8 cellular contexts compared by ENCODE assay signal in genomic region chr6:42047790-42048405, GRCh38. TPM values are rescaled to one million over a fixed set of nuclear protein-coding genes. Genes with fewer than 3 reads are reported as not detected.
A peak's percentile ranks its signal among the peaks of the same experiment; 100 is the strongest.
DNase-seq lines count a peak whose midpoint lies in the region; ATAC-seq and TF ChIP-seq lines count a peak whose summit lies in the region.

No MANE protein-coding gene starts in this region.

- no peaks in the 10 kb centered on the region for H4K20me1 ChIP-seq in HCT116 (ENCODE audit: insufficient read depth)

- H3K27me3 ChIP-seq in HCT116 (ENCODE audit: insufficient read depth, low read length) = no peaks in the 10 kb centered on the region
- no peaks in the 10 kb centered on the region for H3K27me3 ChIP-seq in skeletal muscle satellite cell (ENCODE audit: control insufficient read depth, insufficient read depth, low read length)

- RAD21 ChIA-PET in HCT116 (lab: Charles Lee; ENCODE audit: low non-redundant PET in 1 of 2, low total read pairs in 2 of 2, uncharacterized antibody in 2 of 2, unreplicated experiment in 2 of 2) = no interaction called here

- no peak for TF ChIP-seq RAD21 in HCT116 (IDR thresholded peaks at IDR 0.05; ENCODE audit: low read depth)

- TF ChIP-seq CTCF in HCT116 (IDR thresholded peaks at IDR 0.05 in 2 of 3, conservative IDR thresholded peaks at IDR 0.05 in 1 of 3; ENCODE audit: borderline replicate concordance in 1 of 3, insufficient read depth in 1 of 3, low read depth in 2 of 3, low read length in 2 of 3) (no peak), foreskin fibroblast (IDR thresholded peaks at IDR 0.05; ENCODE audit: low read depth, low read length) (no peak)

- BruUV-seq in HCT116 (replicated peaks; lab: Mats Ljungman, UMichigan) = no TSS peak

- H3K27ac ChIP-seq in HCT116 (ENCODE audit: low read depth, low read length) = peak overlapping the region; percentile 78; the same call in 1 of the 2 replicates

- intact Hi-C loops in HCT116 (cut with micrococcal nuclease) = loop anchor here (5.0 kb wide), 1 partner anchor 126 kb away; the partner anchor contains the start of genes BYSL and MED20

- peaks cover 43 to 62% of the 10 kb centered on the region in 2 experiments for H3K4me1 ChIP-seq in HCT116 (ENCODE audit: control insufficient read depth in 1 of 2, insufficient read depth in 2 of 2, low read length in 2 of 2)
- H3K4me1 ChIP-seq in skeletal muscle satellite cell (ENCODE audit: control insufficient read depth, insufficient read depth, low read length) = peaks cover 46% of the 10 kb centered on the region

- CTCF ChIA-PET in HCT116 (lab: Charles Lee) = interaction anchor here (0.7 to 4.3 kb wide), 3 partner anchors 16 to 261 kb away, joined by 4 to 21 read pairs (median 11); partner anchors contain the start of genes BYSL, MED20 and TOMM6
- CTCF ChIA-PET in T-cell (lab: Charles Lee) = interaction anchor here (0.6 to 2.3 kb wide), 4 partner anchors 8 to 152 kb away, joined by 3 to 11 read pairs (median 4); partner anchors contain the start of genes BYSL (in 1 of the 2) and MED20 (in 1 of the 2)

- no peak overlapping the region for H2AFZ ChIP-seq in HCT116 (ENCODE audit: low read depth, low read length, poor library complexity, severe bottlenecking)

- H3K79me2 ChIP-seq in HCT116 (ENCODE audit: insufficient read depth, low read length) = peaks cover 7% of the 10 kb centered on the region

- TF ChIP-seq POLR2A in HCT116 (IDR thresholded peaks at IDR 0.05; ENCODE audit: borderline replicate concordance, extremely low read depth, insufficient read depth, insufficient read length) = no peak

- H3K9me3 ChIP-seq in HCT116 (ENCODE audit: control insufficient read depth in 1 of 2, insufficient read depth in 1 of 2, low read depth in 1 of 2, low read length in 2 of 2) = no peaks in the 10 kb centered on the region
- H3K9me3 ChIP-seq in skeletal muscle satellite cell (replicated peaks; ENCODE audit: low read length) = no peaks in the 10 kb centered on the region

- H3K4me3 ChIP-seq in HCT116 (replicated peaks in 1 of 2; ENCODE audit: low read depth in 1 of 2, low read length in 2 of 2) (peak overlapping the region; percentile 60 to 76), foreskin fibroblast (ENCODE audit: low read depth in 1 of 2, low read length in 2 of 2) (peak overlapping the region; percentile 53 to 64), skeletal muscle satellite cell (ENCODE audit: low read length) (peak overlapping the region; percentile 97)

- peak overlapping the region; percentile 64 for H3K9ac ChIP-seq in HCT116 (ENCODE audit: low read length)
- H3K9ac ChIP-seq in skeletal muscle satellite cell (ENCODE audit: low read depth, low read length) = peak overlapping the region; percentile 86

- H3K27me3 Mint-ChIP-seq in T-cell = no peaks in the 10 kb centered on the region

- H3K27ac Mint-ChIP-seq in T-cell = peak overlapping the region; percentile 98

- no peak for DNase-seq in HCT116 (ENCODE audit: low read depth, low spot score)
- DNase-seq in T-cell = peak in 1 of 34 experiments; percentile 11
- DNase-seq in foreskin fibroblast = peak in 1 of 2 donors; percentile 42

- H3K9me3 Mint-ChIP-seq in T-cell = no peaks in the 10 kb centered on the region

- H3K36me3 ChIP-seq in HCT116 (ENCODE audit: control insufficient read depth in 1 of 2, insufficient read depth in 2 of 2, low read length in 2 of 2) (no peaks in the 10 kb centered on the region), skeletal muscle satellite cell (ENCODE audit: insufficient read depth, low read length) (peaks cover 5% of the 10 kb centered on the region)

- peak overlapping the region; percentile 97 to 99 (median 98) for H3K4me3 Mint-ChIP-seq in T-cell

- H3K4me1 Mint-ChIP-seq in T-cell = peaks cover 72 to 82% (median 76%) of the 10 kb centered on the region in 3 donors

- H3K36me3 Mint-ChIP-seq in T-cell = peaks cover 14% of the 10 kb centered on the region

- no peaks in the 10 kb centered on the region for H3K9me2 ChIP-seq in HCT116 (ENCODE audit: insufficient read depth)

- H3K4me2 ChIP-seq in HCT116 (ENCODE audit: low read length) (peak overlapping the region; percentile 97), skeletal muscle satellite cell (ENCODE audit: low read length) (peak overlapping the region; percentile 99)

- no peak for ATAC-seq in HCT116
- no peak for ATAC-seq in T-cell (replicated peaks in 1 of 4)
- no peak for ATAC-seq in GM19023 (IDR thresholded peaks at IDR 0.05; ENCODE audit: unreplicated experiment)
- ATAC-seq in GM19452 (IDR thresholded peaks at IDR 0.05; ENCODE audit: unreplicated experiment) = no peak
- ATAC-seq in HG03342 (IDR thresholded peaks at IDR 0.05; ENCODE audit: unreplicated experiment) = no peak
- ATAC-seq in GM19351 (IDR thresholded peaks at IDR 0.05; ENCODE audit: unreplicated experiment) = no peak

- POLR2A ChIA-PET in HCT116 (lab: Charles Lee) = interaction anchor here (1.5 kb wide), 1 partner anchor 832 kb away, joined by 5 read pairs; the partner anchor contains the start of gene RPL7L1
- POLR2A ChIA-PET in T-cell (lab: Charles Lee) = interaction anchor here (0.6 to 1.4 kb wide), 2 partner anchors 14 to 142 kb away, joined by 3 to 6 read pairs; no protein-coding TSS in a partner anchor

TF ChIP-seq in HCT116, 20 proteins besides CTCF, POLR2A, EP300 and RAD21:
- TF ChIP-seq EGR1 (IDR thresholded peaks at IDR 0.05; ENCODE audit: low read depth) (no peak), YY1 (IDR thresholded peaks at IDR 0.05; ENCODE audit: extremely low read depth, insufficient replicate concordance, low read depth, low read length) (no peak), REST (IDR thresholded peaks at IDR 0.05; ENCODE audit: low read depth) (no peak), MAX (IDR thresholded peaks at IDR 0.05) (no peak), ATF3 (IDR thresholded peaks at IDR 0.05) (no peak)
TF ChIP-seq in HCT116: peak in this region for 0.

RNA-seq across cellular contexts. Expression of gene TAF8, which starts 2.4 kb away (rescaled TPM):
- total RNA-seq in HCT116 (2021; ENCODE audit: unreplicated experiment) (29.5 TPM), T-cell (10 to 100 TPM; 46.0 to 55.5 (median 47.6) TPM)
- 15.0 and 15.7 TPM in 2 replicates for polyA plus RNA-seq in HCT116 (2012)
- 14.4 and 15.7 TPM in 2 replicates for total RNA-seq in skeletal muscle satellite cell (2012; rRNA removed)
